8 cellular contexts compared by ENCODE assay signal in the genomic region with DNA sequence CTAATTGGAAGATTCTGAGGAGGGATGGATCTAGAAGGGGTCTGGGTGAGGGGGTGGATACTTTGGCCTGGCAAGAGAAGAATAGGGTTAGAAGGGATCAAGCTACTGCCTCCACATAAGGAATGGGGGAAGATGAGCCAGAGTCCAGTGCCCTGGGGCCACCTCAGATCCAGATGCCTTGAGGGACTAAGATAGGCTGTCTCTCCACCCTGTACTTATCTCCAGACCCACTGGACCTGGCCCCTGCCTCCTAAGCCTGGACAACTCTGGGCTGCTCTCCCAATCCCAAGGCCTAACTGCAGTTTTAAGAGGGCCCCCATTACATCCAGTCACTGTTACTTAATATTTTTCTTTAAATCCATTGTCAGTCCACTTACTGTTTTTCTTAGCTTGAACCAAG. TPM values are rescaled to one million over a fixed set of nuclear protein-coding genes. Genes with fewer than 3 reads are reported as not detected.
DNase-seq lines count a peak whose midpoint lies in the region; ATAC-seq, FAIRE-seq and TF ChIP-seq lines count a peak whose summit lies in the region.

No MANE protein-coding gene starts in this region.

- H3K36me3 Mint-ChIP-seq in naive thymus-derived CD4-positive, alpha-beta T cell, result peaks cover 0 to 3% (median 0%) of the 10 kb centered on the region in 5 donors

- peak overlapping the region; percentile 21 to 78 (median 60) for H3K27ac Mint-ChIP-seq in naive thymus-derived CD4-positive, alpha-beta T cell

- H3K4me2 ChIP-seq in KMS-11, result peak overlapping the region; percentile 77

- no peaks in the 10 kb centered on the region for H3K9me3 Mint-ChIP-seq in naive thymus-derived CD4-positive, alpha-beta T cell

- H3K4me3 Mint-ChIP-seq in naive thymus-derived CD4-positive, alpha-beta T cell, result peak overlapping the region; percentile 86 to 100 (median 96)

- no peak for TF ChIP-seq CTCF in AG04450 (IDR thresholded peaks at IDR 0.05; ENCODE audit: low read depth, low read length)
- TF ChIP-seq CTCF in KMS-11 (conservative IDR thresholded peaks at IDR 0.05; ENCODE audit: low read depth, low read length), result no peak
- TF ChIP-seq CTCF in GM13977 (IDR thresholded peaks at IDR 0.05; ENCODE audit: extremely low read depth, insufficient read depth, missing control alignments), result no peak

- no peak overlapping the region for H2AFZ ChIP-seq in KMS-11 (ENCODE audit: low read depth)

- CTCF ChIA-PET in AG04450 (lab: Charles Lee), result interaction anchor here (0.6 to 0.7 kb wide), 2 partner anchors 132 to 273 kb away, joined by 3 to 7 read pairs; no protein-coding TSS in a partner anchor
- CTCF ChIA-PET in naive thymus-derived CD4-positive, alpha-beta T cell (lab: Charles Lee), result no interaction called here

- H3K27me3 Mint-ChIP-seq in naive thymus-derived CD4-positive, alpha-beta T cell, result no peaks in the 10 kb centered on the region

- H3K4me1 ChIP-seq in KMS-11 (ENCODE audit: low read depth, poor library complexity, severe bottlenecking), result peaks cover 20% of the 10 kb centered on the region
- H3K4me1 ChIP-seq in naive thymus-derived CD4-positive, alpha-beta T cell (ENCODE audit: control insufficient read depth in 2 of 2, insufficient read depth in 2 of 2, low read length in 2 of 2), result peaks cover 10 to 13% of the 10 kb centered on the region in 2 donors

- H4K20me1 ChIP-seq in KMS-11 (ENCODE audit: insufficient read depth), result no peaks in the 10 kb centered on the region

- DNase-seq in AG04450 (ENCODE audit: low read depth, low spot score) (no peak), HuH-7 (ENCODE audit: low spot score) (no peak), GM19239 (ENCODE audit: insufficient read length, low spot score) (no peak), DMS53 (lab: John Stamatoyannopoulos, UW) (no peak), GM13977 (ENCODE audit: low spot score) (no peak)
- no peak for DNase-seq in naive thymus-derived CD4-positive, alpha-beta T cell

- peaks cover 31 to 48% (median 39%) of the 10 kb centered on the region in 7 donors for H3K4me1 Mint-ChIP-seq in naive thymus-derived CD4-positive, alpha-beta T cell

- no peak for FAIRE-seq in GM19239 (lab: Jason Lieb, UNC)

- peak overlapping the region; percentile 65 for H3K27ac ChIP-seq in AG04450 (ENCODE audit: low read depth, low read length)
- no peak overlapping the region for H3K27ac ChIP-seq in KMS-11
- H3K27ac ChIP-seq in cingulate gyrus (ENCODE audit: low read depth, low read length), result peak overlapping the region; percentile 87
- H3K27ac ChIP-seq in naive thymus-derived CD4-positive, alpha-beta T cell (ENCODE audit: low read depth, low read length), result peak overlapping the region; percentile 37

- ATAC-seq in naive thymus-derived CD4-positive, alpha-beta T cell, result no peak

- intact Hi-C loops in naive thymus-derived CD4-positive, alpha-beta T cell (cut with micrococcal nuclease), result no loop called here

- H3K9me3 ChIP-seq in AG04450 (ENCODE audit: control insufficient read depth, insufficient read depth, low read length), result no peaks in the 10 kb centered on the region; the same call in 1 of the 2 replicates
- no peaks in the 10 kb centered on the region for H3K9me3 ChIP-seq in naive thymus-derived CD4-positive, alpha-beta T cell (ENCODE audit: control insufficient read depth in 2 of 3, low read length in 3 of 3)

- H3K27me3 ChIP-seq in AG04450 (ENCODE audit: control insufficient read depth, insufficient read depth, low read length) (no peaks in the 10 kb centered on the region), KMS-11 (ENCODE audit: insufficient read depth, low read depth) (no peaks in the 10 kb centered on the region)
- H3K27me3 ChIP-seq in naive thymus-derived CD4-positive, alpha-beta T cell (ENCODE audit: control insufficient read depth in 2 of 2, insufficient read depth in 2 of 2, low read length in 2 of 2), result no peaks in the 10 kb centered on the region

- H3K4me3 ChIP-seq in AG04450 (ENCODE audit: low read depth, low read length), result peak overlapping the region; percentile 97
- no peak overlapping the region for H3K4me3 ChIP-seq in KMS-11 (IDR thresholded peaks at IDR 0.05; ENCODE audit: insufficient read depth, low read depth, low read length)
- peak overlapping the region; percentile 84 for H3K4me3 ChIP-seq in naive thymus-derived CD4-positive, alpha-beta T cell (ENCODE audit: low read length)

- in situ Hi-C loops in GM13977 (cut with MboI; ENCODE audit: low pct_unique_long_range_greater_than_20kb, low sequenced_read_pairs, unreplicated experiment), result no loop called here

- H3K79me2 ChIP-seq in KMS-11 (ENCODE audit: insufficient read depth, low read depth), result peaks cover 49% of the 10 kb centered on the region

- no peaks in the 10 kb centered on the region for H3K36me3 ChIP-seq in KMS-11 (ENCODE audit: insufficient read depth)
- no peaks in the 10 kb centered on the region for H3K36me3 ChIP-seq in naive thymus-derived CD4-positive, alpha-beta T cell (ENCODE audit: control insufficient read depth in 2 of 3, insufficient read depth in 3 of 3, low read length in 3 of 3)

- POLR2A ChIA-PET in AG04450 (lab: Yijun Ruan, JAX), result interaction anchor here (0.8 to 2.1 kb wide), 6 partner anchors 11 to 29 kb away, joined by 3 to 17 read pairs (median 5); a partner anchor contains a TSS
- POLR2A ChIA-PET in naive thymus-derived CD4-positive, alpha-beta T cell (lab: Charles Lee), result interaction anchor here (1.1 kb wide), 1 partner anchor 11 kb away, joined by 3 read pairs; no protein-coding TSS in a partner anchor

- peak overlapping the region; percentile 65; the same call in 1 of the 2 replicates for H3K9ac ChIP-seq in KMS-11

RNA-seq across cellular contexts. Expression of a gene that starts 2.0 kb away (rescaled TPM):
- 29.7 and 37.8 TPM in 2 replicates for polyA plus RNA-seq in AG04450 (2011; rRNA removed)
- 61.5 and 77.9 TPM in 2 replicates for polyA minus RNA-seq in AG04450 (2011; rRNA and poly(A)+ RNA removed)
- 10 to 100 TPM; 32.0 to 45.3 (median 39.4) TPM for total RNA-seq in naive thymus-derived CD4-positive, alpha-beta T cell
- 1 to 10 TPM; 3.1 to 7.7 TPM for polyA plus RNA-seq in naive thymus-derived CD4-positive, alpha-beta T cell

RNA-seq across cellular contexts. Expression of a gene that starts 17.4 kb away (rescaled TPM):
- polyA plus RNA-seq in AG04450 (2011; rRNA removed), result 963 and 1,068 TPM in 2 replicates
- polyA minus RNA-seq in AG04450 (2011; rRNA and poly(A)+ RNA removed), result 572 and 665 TPM in 2 replicates
- 100 to 1,000 TPM; 111 to 217 (median 185) TPM for total RNA-seq in naive thymus-derived CD4-positive, alpha-beta T cell
- polyA plus RNA-seq in naive thymus-derived CD4-positive, alpha-beta T cell, result 100 to 1,000 TPM; 217 to 261 TPM

RNA-seq across cellular contexts. Expression of a gene that starts 22.0 kb away (rescaled TPM):
- 28.8 and 29.8 TPM in 2 replicates for polyA plus RNA-seq in AG04450 (2011; rRNA removed)
- 28.6 and 32.8 TPM in 2 replicates for polyA minus RNA-seq in AG04450 (2011; rRNA and poly(A)+ RNA removed)
- total RNA-seq in naive thymus-derived CD4-positive, alpha-beta T cell, result 10 to 100 TPM; 47.2 to 87.2 (median 67.7) TPM
- 10 to 100 TPM; 59.7 to 74.8 TPM for polyA plus RNA-seq in naive thymus-derived CD4-positive, alpha-beta T cell

RNA-seq across cellular contexts. Expression of a gene that starts 28.8 kb away (rescaled TPM):
- polyA plus RNA-seq in AG04450 (2011; rRNA removed), result 43.1 and 50.0 TPM in 2 replicates
- 74.8 and 108 TPM in 2 replicates for polyA minus RNA-seq in AG04450 (2011; rRNA and poly(A)+ RNA removed)
- total RNA-seq in naive thymus-derived CD4-positive, alpha-beta T cell, result 100 to 1,000 TPM in 4 of 5 experiments, 10 to 100 TPM in 1; 79.3 to 153 (median 117) TPM
- 10 to 100 TPM; 47.0 to 73.5 TPM for polyA plus RNA-seq in naive thymus-derived CD4-positive, alpha-beta T cell
